ENCODE assay signal across 8 cellular contexts in genomic region chr3:154753101-154753500, GRCh38.
"Had no signal": no experiment of that assay in that cellular context is flagged by ENCODE, and none has a peak within 500 bp of the region (broad histone marks: within the 10 kb centered on the region; RNA-seq: fewer than 3 reads in every experiment).

No MANE protein-coding gene starts in this region.

- FAIRE-seq: HepG2 had no signal

- DNase-seq: GM23248, GOT3, H7, HFFc6, KBM-7 had no signal

- ATAC-seq: HCT116, HepG2 had no signal

- H3K4me3 ChIP-seq: GM23248, HAP-1 had no signal
